Comparison of ENCODE assay signal across 9 cellular contexts in the genomic region with DNA sequence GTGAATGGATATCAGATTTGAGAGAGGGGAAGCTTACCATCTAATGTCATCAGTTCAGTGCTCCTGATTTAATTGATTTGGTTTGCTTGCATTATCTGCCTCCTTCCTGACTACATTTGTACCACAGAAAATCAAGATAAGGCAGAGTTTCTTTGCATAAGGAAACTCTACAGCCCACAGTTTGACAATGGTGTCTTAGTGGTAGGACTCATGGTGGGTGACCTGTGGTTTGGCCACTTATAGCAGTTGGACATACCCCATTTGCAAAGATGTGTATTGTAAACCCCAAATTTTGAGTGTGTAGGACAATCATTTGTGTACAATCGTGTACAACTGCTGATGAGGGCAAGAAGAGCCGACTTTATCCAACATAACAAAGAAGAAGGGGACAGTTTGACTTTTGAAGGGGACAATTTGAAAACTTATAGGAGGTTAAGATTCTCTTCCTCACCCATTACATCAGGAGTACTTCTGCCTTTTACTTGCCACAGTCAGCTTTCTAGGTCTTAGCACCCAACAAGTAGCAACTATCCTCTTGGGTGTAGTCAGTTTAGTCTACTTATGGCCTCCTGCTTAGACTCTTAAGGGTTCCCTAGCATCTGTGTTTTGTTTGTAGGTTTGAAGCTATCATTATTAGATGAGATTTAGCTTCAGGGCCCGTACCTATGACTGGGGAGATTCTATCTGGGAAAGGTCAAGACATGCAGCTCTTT. TPM values are rescaled to one million over a fixed set of nuclear protein-coding genes. Genes with fewer than 3 reads are reported as not detected.
DNase-seq lines count a peak whose midpoint lies in the region; ATAC-seq and TF ChIP-seq lines count a peak whose summit lies in the region.
"Had no signal": no experiment of that assay in that cellular context is flagged by ENCODE, and none has a peak within 500 bp of the region (broad histone marks: within the 10 kb centered on the region; RNA-seq: fewer than 3 reads in every experiment).

No MANE protein-coding gene starts in this region.

- ATAC-seq in T-helper 17 cell (no peak), HG02885 (IDR thresholded peaks at IDR 0.05; ENCODE audit: poor library complexity, unreplicated experiment) (no peak)

- H3K36me3 ChIP-seq in stomach = no peaks in the 10 kb centered on the region
- H3K36me3 ChIP-seq: right lobe of liver had no signal

- H3K4me3 ChIP-seq in HL-60 (replicated peaks; ENCODE audit: insufficient read depth, low read length) (no peak overlapping the region), stomach (peak overlapping the region in 2 of 4 donors; percentile 60 to 81)
- H3K4me3 ChIP-seq: right lobe of liver had no signal

- H3K36me3 Mint-ChIP-seq in T-helper 17 cell (ENCODE audit: low read depth) = peaks cover 4% of the 10 kb centered on the region
- H3K36me3 Mint-ChIP-seq in immature natural killer cell = peaks cover 0 to under 1% (median 0%) of the 10 kb centered on the region in 3 donors

- intact Hi-C loops in stomach (cut with DNase I; ENCODE audit: low total_unique reads) = loop anchor here (10.0 kb wide), 1 partner anchor 52 kb away; no protein-coding TSS in a partner anchor

- peaks cover 47 to 97% (median 75%) of the 10 kb centered on the region in 4 donors for H3K4me1 ChIP-seq in stomach

- H3K9me3 Mint-ChIP-seq in immature natural killer cell = no peaks in the 10 kb centered on the region

- H3K27ac ChIP-seq in HL-60 (replicated peaks) (peak overlapping the region; percentile 16), stomach (peak overlapping the region in 3 of 5 donors; percentile 95 to 100 (median 100))
- H3K27ac ChIP-seq: right lobe of liver had no signal

- WGBS in stomach, 5 donors = 43 to 58% (median 52%) methylated on average over 3 of the region's 3 CpGs

- TF ChIP-seq CTCF in HL-60 (IDR thresholded peaks at IDR 0.05; ENCODE audit: insufficient read depth, low read length) = no peak
- TF ChIP-seq CTCF in stomach (IDR thresholded peaks at IDR 0.05) = no peak

- no peak for TF ChIP-seq EP300 in stomach (IDR thresholded peaks at IDR 0.05)

- H3K27me3 Mint-ChIP-seq in T-helper 17 cell (no peaks in the 10 kb centered on the region), immature natural killer cell (ENCODE audit: low read depth in 3 of 3) (peaks cover 2 to 12% (median 3%) of the 10 kb centered on the region in 3 donors)

- H3K4me1 Mint-ChIP-seq in T-helper 17 cell = peaks cover 69% of the 10 kb centered on the region
- H3K4me1 Mint-ChIP-seq in immature natural killer cell = peaks cover 93 to 98% of the 10 kb centered on the region in 2 donors

- H3K4me3 Mint-ChIP-seq in T-helper 17 cell = peak overlapping the region; percentile 96
- peak overlapping the region; percentile 94 to 99 (median 98) for H3K4me3 Mint-ChIP-seq in immature natural killer cell

- H3K9me3 ChIP-seq in T-helper 17 cell (ENCODE audit: control insufficient read depth, low read length, poor library complexity, severe bottlenecking) (no peaks in the 10 kb centered on the region), stomach (no peaks in the 10 kb centered on the region)
- H3K9me3 ChIP-seq: right lobe of liver had no signal

- H3K27me3 ChIP-seq in HL-60 (ENCODE audit: insufficient read depth, poor library complexity, severe bottlenecking) = no peaks in the 10 kb centered on the region
- H3K27me3 ChIP-seq in stomach = no peaks in the 10 kb centered on the region
- H3K27me3 ChIP-seq: right lobe of liver had no signal

- peak overlapping the region; percentile 99 for H3K27ac Mint-ChIP-seq in T-helper 17 cell
- H3K27ac Mint-ChIP-seq in immature natural killer cell = peak overlapping the region; percentile 84 to 98 (median 90)

- TF ChIP-seq POLR2A in stomach (IDR thresholded peaks at IDR 0.05) = no peak

- DNase-seq in HL-60 (ENCODE audit: low read depth in 1 of 2, low spot score in 1 of 2) (no peak), T-helper 17 cell (no peak), immature natural killer cell (no peak), stomach (no peak), hippocampal formation (lab: John Stamatoyannopoulos, UW) (no peak), ecto neural progenitor cell (ENCODE audit: low spot score) (no peak)
- DNase-seq: NCI-H1092 treated with DMSO at 0.1 percent for 48 hours, right lobe of liver had no signal

RNA-seq across cellular contexts. Expression of gene TGFBR2, which starts 6.2 kb away (rescaled TPM):
- 10 to 100 TPM; 58.4 to 74.5 TPM for total RNA-seq in T-helper 17 cell
- 100 to 1,000 TPM in 1 of 3 donors, 10 to 100 TPM in 2; 36.8 to 101 (median 43.6) TPM for polyA plus RNA-seq in immature natural killer cell
- total RNA-seq in stomach = 100 to 1,000 TPM in 2 of 5 donors, 10 to 100 TPM in 3; 59.1 to 115 (median 89.3) TPM
- polyA plus RNA-seq in stomach = 10 to 100 TPM; 13.7 to 44.1 (median 27.4) TPM
